In genomic region chr16:23290189-23291062, GRCh38 we compare ENCODE assay signal across 27 cellular contexts. TPM values are rescaled to one million over a fixed set of nuclear protein-coding genes. Genes with fewer than 3 reads are reported as not detected.
DNase-seq lines count a peak whose midpoint lies in the region; ATAC-seq, FAIRE-seq and TF ChIP-seq lines count a peak whose summit lies in the region.
"Had no signal": no experiment of that assay in that cellular context is flagged by ENCODE, and none has a peak within 500 bp of the region (broad histone marks: within the 10 kb centered on the region; RNA-seq: fewer than 3 reads in every experiment).

No MANE protein-coding gene starts in this region.

- TF ChIP-seq CTCF in mammary epithelial cell (conservative IDR thresholded peaks at IDR 0.05 in 1 of 2, IDR thresholded peaks at IDR 0.05 in 1 of 2; ENCODE audit: extremely low read depth in 1 of 2, insufficient read depth in 1 of 2, low read depth in 1 of 2, low read length in 2 of 2) = no peak
- no peak for TF ChIP-seq CTCF in smooth muscle cell (IDR thresholded peaks at IDR 0.05; ENCODE audit: borderline replicate concordance, insufficient read depth, poor library complexity, severe bottlenecking)
- TF ChIP-seq CTCF in pancreas (IDR thresholded peaks at IDR 0.05) = no peak

- no peak overlapping the region for H3K4me2 ChIP-seq in mammary epithelial cell (ENCODE audit: insufficient read depth, low read depth, low read length)
- H3K4me2 ChIP-seq in smooth muscle cell = no peak overlapping the region

- no peaks in the 10 kb centered on the region for H3K79me2 ChIP-seq in mammary epithelial cell (ENCODE audit: insufficient read depth, low read length)
- H3K79me2 ChIP-seq in smooth muscle cell (ENCODE audit: low read depth) = no peaks in the 10 kb centered on the region

- dilution Hi-C loops in mammary epithelial cell (cut with HindIII; ENCODE audit: low sequenced_read_pairs) = no loop called here

- BruUV-seq in mammary epithelial cell (replicated peaks; lab: Mats Ljungman, UMichigan) = no TSS peak

- H3K4me1 ChIP-seq in mammary epithelial cell (ENCODE audit: insufficient read depth, low read length) (peaks cover 17% of the 10 kb centered on the region), smooth muscle cell (ENCODE audit: low read depth) (no peaks in the 10 kb centered on the region), pancreas (no peaks in the 10 kb centered on the region)

- no peaks in the 10 kb centered on the region for H3K27me3 ChIP-seq in mammary epithelial cell (ENCODE audit: insufficient read depth, low read length)
- no peaks in the 10 kb centered on the region for H3K27me3 ChIP-seq in smooth muscle cell (ENCODE audit: low read depth)
- no peaks in the 10 kb centered on the region for H3K27me3 ChIP-seq in pancreas
- H3K27me3 ChIP-seq: SJSA1 had no signal

- H4K20me1 ChIP-seq in mammary epithelial cell (ENCODE audit: insufficient read depth, low read length) = no peaks in the 10 kb centered on the region
- H4K20me1 ChIP-seq in smooth muscle cell (ENCODE audit: low read depth) = no peaks in the 10 kb centered on the region

- ATAC-seq in GM18868 (IDR thresholded peaks at IDR 0.05; ENCODE audit: unreplicated experiment) = peak; percentile 47
- no peak for ATAC-seq in pancreas
- ATAC-seq in HG02763 (IDR thresholded peaks at IDR 0.05; ENCODE audit: unreplicated experiment) = no peak
- ATAC-seq: activated naive CD4-positive, alpha-beta T cell treated with anti-CD3 and anti-CD28 coated beads, Interleukin-2, amount 50 U/mL, for 72 hours; mucosa of descending colon; natural killer cell; T-cell had no signal

- peak; percentile 23 for DNase-seq in MV-4-11 (lab: John Stamatoyannopoulos, UW)
- DNase-seq in mammary epithelial cell = peak; percentile 50
- DNase-seq in renal cortical epithelial cell (ENCODE audit: low read depth) = peak; percentile 58
- DNase-seq in smooth muscle cell (lab: John Stamatoyannopoulos, UW; ENCODE audit: unreplicated experiment) = no peak
- no peak for DNase-seq in pancreas
- DNase-seq: ACHN; activated CD4-positive, alpha-beta T cell treated with anti-CD3 and anti-CD28 coated beads, Interleukin-2, amount 10 ng/mL, durations not matched to agents 24 days and 14 days; CD4-positive, alpha-beta memory T cell; effector CD8-positive, alpha-beta T cell; mucosa of descending colon; natural killer cell; NCI-H146; stimulated activated naive CD4-positive, alpha-beta T cell treated with Interleukin-2 at 50 U/mL for 16 hours; T-cell had no signal

- no peaks in the 10 kb centered on the region for H3K9me3 ChIP-seq in mammary epithelial cell (replicated peaks; ENCODE audit: insufficient read depth, low read length)
- H3K9me3 ChIP-seq in smooth muscle cell (replicated peaks; ENCODE audit: low read depth) = no peaks in the 10 kb centered on the region
- no peaks in the 10 kb centered on the region for H3K9me3 ChIP-seq in pancreas
- H3K9me3 ChIP-seq: mucosa of descending colon, SJSA1, thoracic aorta had no signal

- CTCF ChIA-PET in mammary epithelial cell (lab: Charles Lee; ENCODE audit: low non-redundant PET) = interaction anchor here (0.7 kb wide), 1 partner anchor 1259 kb away, joined by 3 read pairs; no protein-coding TSS in a partner anchor

- no peak overlapping the region for H2AFZ ChIP-seq in mammary epithelial cell (ENCODE audit: low read depth, low read length)
- H2AFZ ChIP-seq in smooth muscle cell (ENCODE audit: low read depth) = no peak overlapping the region

- in situ Hi-C loops in mammary epithelial cell (cut with MboI; ENCODE audit: low sequenced_read_pairs in 2 of 2) = no loop called here

- no peaks in the 10 kb centered on the region for H3F3A ChIP-seq in smooth muscle cell (ENCODE audit: low read depth)

- H3K4me3 ChIP-seq in mammary epithelial cell (replicated peaks in 1 of 3; ENCODE audit: insufficient read depth in 1 of 3, low read depth in 2 of 3, low read length in 3 of 3) (no peak overlapping the region), smooth muscle cell (no peak overlapping the region), pancreas (no peak overlapping the region)
- H3K4me3 ChIP-seq: mucosa of descending colon, SJSA1, skin epidermis, thoracic aorta had no signal

- intact Hi-C loops in mammary epithelial cell (cut with micrococcal nuclease) (no loop called here), pancreas (cut with DNase I) (no loop called here)

- H3K36me3 ChIP-seq in mammary epithelial cell (ENCODE audit: insufficient read depth, low read length) = no peaks in the 10 kb centered on the region
- H3K36me3 ChIP-seq in smooth muscle cell (ENCODE audit: low read depth) = no peaks in the 10 kb centered on the region
- H3K36me3 ChIP-seq in pancreas = no peaks in the 10 kb centered on the region
- H3K36me3 ChIP-seq: SJSA1, thoracic aorta had no signal

- WGBS in mammary epithelial cell (ENCODE audit: low coverage, missing lambda C conversion rate) = 70% methylated on average over 12 of the region's 12 CpGs
- WGBS in smooth muscle cell (ENCODE audit: low lambda C conversion rate) = 83% methylated on average over 12 of the region's 12 CpGs
- 64 to 74% methylated on average over 12 of the region's 12 CpGs for WGBS in pancreas, 2 donors

- H3K27ac ChIP-seq in mammary epithelial cell (ENCODE audit: insufficient read depth, low read depth, low read length) = no peak overlapping the region
- H3K27ac ChIP-seq in smooth muscle cell (ENCODE audit: low read depth) = no peak overlapping the region
- H3K27ac ChIP-seq in pancreas = no peak overlapping the region
- H3K27ac ChIP-seq: SJSA1, thoracic aorta had no signal

- FAIRE-seq in pancreas (lab: Jason Lieb, UNC) = no peak
- FAIRE-seq: colon, D721Med, keratinocyte had no signal

- H3K9ac ChIP-seq in mammary epithelial cell (ENCODE audit: insufficient read depth, low read length) (no peak overlapping the region), smooth muscle cell (ENCODE audit: low read depth) (no peak overlapping the region)

RNA-seq across cellular contexts. Expression of gene SCNN1B, which starts 11.7 kb away (rescaled TPM):
- 1 to 10 TPM in 1 of 2 donors, under 1 TPM in 1; 0.80 to 3.0 TPM for total RNA-seq in mammary epithelial cell
- 0.90 TPM for polyA plus RNA-seq in mammary epithelial cell
- polyA minus RNA-seq in mammary epithelial cell = not detected
- total RNA-seq in renal cortical epithelial cell = not detected in 2 replicates
- not detected in 2 replicates for total RNA-seq in smooth muscle cell
- polyA plus RNA-seq in smooth muscle cell = not detected in 2 replicates
- 1 to 10 TPM in 2 of 6 donors, under 1 TPM in 4; 0.47 to 2.0 (median 0.76) TPM for total RNA-seq in pancreas
- polyA plus RNA-seq in pancreas = 1 to 10 TPM; 1.2 to 2.3 TPM
- total RNA-seq: activated CD4-positive, alpha-beta T cell treated with anti-CD3 and anti-CD28 coated beads, Interleukin-2, amount 10 ng/mL, durations not matched to agents 24 days and 14 days; activated CD8-positive, alpha-beta memory T cell treated with anti-CD3 and anti-CD28 coated beads for 36 hours; activated naive CD4-positive, alpha-beta T cell treated with anti-CD3 and anti-CD28 coated beads, Interleukin-2, amount 50 U/mL, for 72 hours; B cell; CD4-positive, alpha-beta memory T cell; Daoy; H4; natural killer cell; SJSA1; T-cell had no signal
- polyA plus RNA-seq: CD4-positive, alpha-beta memory T cell had no signal

Comparison
In these comparisons a context has a peak if more than half of its experiments do, and no peak if none do; other contexts are left out.
1. DNase-seq: peak in MV-4-11 (single experiment), mammary epithelial cell (single experiment) and renal cortical epithelial cell (single experiment); none in smooth muscle cell (single experiment) and pancreas (0 of 6).